ENCODE assay signal across 13 cellular contexts in the genomic region with DNA sequence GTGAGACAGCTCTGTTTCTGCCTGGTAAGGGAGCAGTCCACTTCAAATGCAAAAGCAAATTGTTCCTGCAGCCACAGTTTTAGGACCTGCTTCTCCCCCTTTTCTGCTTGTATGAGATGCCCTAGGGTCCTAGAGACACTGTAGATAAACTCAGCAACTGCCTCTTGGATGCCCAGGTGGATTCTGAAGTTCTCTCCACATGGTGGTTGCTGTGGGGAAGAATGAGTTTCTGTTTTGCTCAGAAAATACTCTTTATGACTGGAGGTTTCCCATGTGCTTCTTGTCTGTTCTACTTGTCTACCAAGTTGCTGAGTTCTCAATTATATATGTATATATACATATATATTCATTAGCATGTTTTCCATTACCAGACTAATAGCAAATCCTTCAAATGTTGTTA. TPM values are rescaled to one million over a fixed set of nuclear protein-coding genes. Genes with fewer than 3 reads are reported as not detected.
DNase-seq lines count a peak whose midpoint lies in the region; ATAC-seq and TF ChIP-seq lines count a peak whose summit lies in the region.
"Had no signal": no experiment of that assay in that cellular context is flagged by ENCODE, and none has a peak within 500 bp of the region (broad histone marks: within the 10 kb centered on the region; RNA-seq: fewer than 3 reads in every experiment).

No MANE protein-coding gene starts in this region.

- peaks cover 3% of the 10 kb centered on the region; the same call in 1 of the 2 replicates for H3K9me2 ChIP-seq in Karpas-422 (replicated peaks; ENCODE audit: insufficient read depth, low read length)

- H3K36me3 Mint-ChIP-seq in activated naive CD4-positive, alpha-beta T cell treated with anti-CD3 and anti-CD28 coated beads, Interleukin-2, amount 50 U/mL, for 72 hours = peaks cover 11 to 31% of the 10 kb centered on the region in 2 donors
- no peaks in the 10 kb centered on the region for H3K36me3 Mint-ChIP-seq in nephron progenitor cell (ENCODE audit: low read depth)

- H3K9ac ChIP-seq in Karpas-422 (ENCODE audit: low read length) = no peak overlapping the region

- no peak overlapping the region for H3K27ac Mint-ChIP-seq in activated naive CD4-positive, alpha-beta T cell treated with anti-CD3 and anti-CD28 coated beads, Interleukin-2, amount 50 U/mL, for 72 hours
- no peak overlapping the region for H3K27ac Mint-ChIP-seq in nephron progenitor cell

- peaks cover 7 to 28% of the 10 kb centered on the region in 2 donors for H3K9me3 Mint-ChIP-seq in activated naive CD4-positive, alpha-beta T cell treated with anti-CD3 and anti-CD28 coated beads, Interleukin-2, amount 50 U/mL, for 72 hours
- peaks cover 11% of the 10 kb centered on the region for H3K9me3 Mint-ChIP-seq in nephron progenitor cell

- no peak overlapping the region for H2AFZ ChIP-seq in Karpas-422 (ENCODE audit: low read length)

- H3K4me1 Mint-ChIP-seq in nephron progenitor cell = no peaks in the 10 kb centered on the region

- peak; percentile 91 to 98 for ATAC-seq in activated naive CD4-positive, alpha-beta T cell treated with anti-CD3 and anti-CD28 coated beads, Interleukin-2, amount 50 U/mL, for 72 hours
- ATAC-seq in GM21786 (IDR thresholded peaks at IDR 0.05; ENCODE audit: unreplicated experiment) (peak; percentile 92), HG03354 (IDR thresholded peaks at IDR 0.05; ENCODE audit: poor library complexity, severe bottlenecking, unreplicated experiment) (peak; percentile 99)

- no peak overlapping the region for H3K4me3 ChIP-seq in Karpas-422 (ENCODE audit: low read length)
- H3K4me3 ChIP-seq: vagina had no signal

- H3K79me2 ChIP-seq in Karpas-422 (ENCODE audit: low read length) = no peaks in the 10 kb centered on the region

- H3K4me3 Mint-ChIP-seq in nephron progenitor cell = no peak overlapping the region

- H3K27ac ChIP-seq in Karpas-422 (ENCODE audit: low read length) = no peak overlapping the region
- H3K27ac ChIP-seq: brain microvascular endothelial cell, vagina had no signal

- H3K4me2 ChIP-seq in Karpas-422 (ENCODE audit: low read depth, low read length, poor library complexity, severe bottlenecking) = no peak overlapping the region

- peak in 1 of 2 donors; percentile 38 for DNase-seq in activated naive CD4-positive, alpha-beta T cell treated with anti-CD3 and anti-CD28 coated beads, Interleukin-2, amount 50 U/mL, for 72 hours (ENCODE audit: low spot score in 2 of 2)
- DNase-seq in activated naive CD4-positive, alpha-beta T cell (lab: John Stamatoyannopoulos, UW) = no peak
- DNase-seq in stimulated activated naive CD4-positive, alpha-beta T cell (lab: John Stamatoyannopoulos, UW) = no peak
- DNase-seq in HPDE6-E6E7 (ENCODE audit: extremely low spot score) = no peak
- DNase-seq in Karpas-422 = no peak
- no peak for DNase-seq in nephron progenitor cell
- DNase-seq: activated CD4-positive, alpha-beta T cell treated with anti-CD3 and anti-CD28 coated beads, Interleukin-2, amount 50 U/mL, for 1 hour; brain microvascular endothelial cell had no signal

- no peaks in the 10 kb centered on the region for H3K27me3 ChIP-seq in Karpas-422 (ENCODE audit: low read length)
- H3K27me3 ChIP-seq: brain microvascular endothelial cell, vagina had no signal

- H3K36me3 ChIP-seq in Karpas-422 (ENCODE audit: insufficient read depth, low read length) = no peaks in the 10 kb centered on the region
- H3K36me3 ChIP-seq: brain microvascular endothelial cell, vagina had no signal

- H3K4me1 ChIP-seq in Karpas-422 (ENCODE audit: low read length) = no peaks in the 10 kb centered on the region
- H3K4me1 ChIP-seq: vagina had no signal

- no peaks in the 10 kb centered on the region for H3K27me3 Mint-ChIP-seq in nephron progenitor cell (ENCODE audit: low read depth, poor library complexity)

- no peaks in the 10 kb centered on the region for H4K20me1 ChIP-seq in Karpas-422 (ENCODE audit: insufficient read depth, low read depth, low read length)

- TF ChIP-seq CTCF in nephron progenitor cell (IDR thresholded peaks at IDR 0.05) = no peak

- no peaks in the 10 kb centered on the region for H3K9me3 ChIP-seq in Karpas-422 (ENCODE audit: low read length)
- H3K9me3 ChIP-seq: vagina had no signal

RNA-seq across cellular contexts. Expression of a gene that starts 5.6 kb away (rescaled TPM):
- total RNA-seq in activated naive CD4-positive, alpha-beta T cell treated with anti-CD3 and anti-CD28 coated beads, Interleukin-2, amount 50 U/mL, for 72 hours = under 1 TPM; 0.53 to 0.71 TPM
- total RNA-seq in Karpas-422 (2014; rRNA removed; shearing (Covaris generic); ENCODE audit: low replicate concordance) = not detected in 2 replicates
- total RNA-seq: fibroblast of lung, osteoblast had no signal

RNA-seq across cellular contexts. Expression of a gene that starts 50.9 kb away (rescaled TPM):
- total RNA-seq in activated naive CD4-positive, alpha-beta T cell treated with anti-CD3 and anti-CD28 coated beads, Interleukin-2, amount 50 U/mL, for 72 hours = 10 to 100 TPM in 1 of 2 donors, 1 to 10 TPM in 1; 5.1 to 14.6 TPM
- 1.2 and 3.3 TPM in 2 replicates for total RNA-seq in Karpas-422 (2014; rRNA removed; shearing (Covaris generic); ENCODE audit: low replicate concordance)
- total RNA-seq: fibroblast of lung, osteoblast had no signal
